ENCODE assay signal across 34 cellular contexts in the genomic region with DNA sequence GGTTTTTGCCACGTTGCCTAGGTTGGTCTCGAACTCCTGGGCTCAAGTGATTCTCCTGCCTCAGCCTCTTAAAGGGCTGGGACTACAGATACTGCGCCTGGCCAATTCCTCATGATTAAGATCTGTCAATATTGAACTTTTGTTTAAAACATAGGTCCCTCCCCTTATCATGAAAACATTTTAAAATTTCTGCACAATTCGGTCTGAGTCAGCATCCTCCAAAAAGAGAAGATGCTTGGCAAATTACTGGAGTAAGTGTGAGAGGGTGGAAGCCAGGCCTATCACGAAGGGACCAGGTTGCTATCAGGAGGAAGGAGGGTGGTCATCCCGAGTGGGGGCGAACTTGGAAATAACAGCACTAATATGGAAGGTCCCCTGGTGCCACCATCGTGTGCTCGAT. TPM values are rescaled to one million over a fixed set of nuclear protein-coding genes. Genes with fewer than 3 reads are reported as not detected.
"Had no signal": no experiment of that assay in that cellular context is flagged by ENCODE, and none has a peak within 500 bp of the region (broad histone marks: within the 10 kb centered on the region; RNA-seq: fewer than 3 reads in every experiment).

No MANE protein-coding gene starts in this region.

- FAIRE-seq: RCC 7860 had no signal

- ATAC-seq: activated CD8-positive, alpha-beta memory T cell treated with anti-CD3 and anti-CD28 coated beads, Interleukin-2, amount 10 ng/mL, durations not matched to agents 7 days and 5 days; activated naive CD8-positive, alpha-beta T cell treated with anti-CD3 and anti-CD28 coated beads, Interleukin-2, amount 50 U/mL, for 24 hours had no signal

- H3K27ac ChIP-seq: PC-9, WERI-Rb-1 had no signal

- H3K36me3 ChIP-seq: WERI-Rb-1 had no signal

- DNase-seq: activated CD4-positive, alpha-beta memory T cell treated with anti-CD3 and anti-CD28 coated beads, Interleukin-2, amount 10 ng/mL, durations not matched to agents 7 days and 5 days; activated CD4-positive, alpha-beta T cell treated with anti-CD3 and anti-CD28 coated beads for 1 hour; activated CD4-positive, alpha-beta T cell treated with anti-CD3 and anti-CD28 coated beads for 48 hours; activated CD4-positive, CD25-positive, alpha-beta regulatory T cell; activated CD8-positive, alpha-beta memory T cell treated with anti-CD3 and anti-CD28 coated beads for 24 hours; activated CD8-positive, alpha-beta memory T cell treated with anti-CD3 and anti-CD28 coated beads, Interleukin-2, amount 10 ng/mL, durations not matched to agents 7 days and 5 days; activated CD8-positive, alpha-beta memory T cell treated with anti-CD3 and anti-CD28 coated beads, Interleukin-2, amount 50 U/mL, for 48 hours; activated effector memory CD4-positive, alpha-beta T cell treated with Interleukin-2 at 50 U/mL for 16 hours; activated naive CD4-positive, alpha-beta T cell treated with anti-CD3 and anti-CD28 coated beads, Interleukin-2, amount 10 ng/mL, durations not matched to agents 7 days and 5 days; activated naive CD8-positive, alpha-beta T cell treated with anti-CD3 and anti-CD28 coated beads, Interleukin-2, amount 50 U/mL, for 24 hours; activated T-cell treated with anti-CD3 and anti-CD28 coated beads, Interleukin-2, amount 50 U/mL, for 48 hours; anterior cingulate cortex; central memory CD4-positive, alpha-beta T cell; Kasumi-1; KG1; MM.1S; MV-4-11; NCI-H1092; NCI-H1436 treated with DMSO at 0.1 percent for 48 hours; NCI-H1694 treated with DMSO at 0.1 percent for 48 hours; NCI-H2029; NCI-H345; NCI-H526; NCI-H748 treated with DMSO at 0.1 percent for 48 hours; NK-92 treated with Interleukin-12 subunit alpha and Interleukin-12 subunit beta, amount 100 ng/mL, for 24 hours; PC-9; Right ventricle myocardium superior; SW 1271; T1000; WERI-Rb-1 had no signal

- H2AFZ ChIP-seq: PC-9 had no signal

- H3K4me3 ChIP-seq: PC-9 had no signal

- H3K4me2 ChIP-seq: PC-9 had no signal

RNA-seq across cellular contexts. Expression of gene CRYGA, which starts 10.8 kb away (rescaled TPM):
- total RNA-seq: activated CD4-positive, alpha-beta memory T cell treated with anti-CD3 and anti-CD28 coated beads, Interleukin-2, amount 10 ng/mL, durations not matched to agents 7 days and 5 days; activated CD8-positive, alpha-beta memory T cell treated with anti-CD3 and anti-CD28 coated beads, Interleukin-2, amount 10 ng/mL, durations not matched to agents 7 days and 5 days; NCI-H460; PC-9; Right ventricle myocardium superior; T-helper 1 cell treated with Interleukin-12 subunit alpha and Interleukin-12 subunit beta and Interleukin-4 antibody, amounts not matched to agents 30 ng/mL and 1 ng/mL, for 36 hours; T-helper 2 cell treated with Interferon-gamma antibody and Interleukin-4, amounts not matched to agents 100 ng/mL and 5 ng/mL, for 36 hours had no signal

RNA-seq across cellular contexts. Expression of gene C2orf80, which starts 15.7 kb away (rescaled TPM):
- total RNA-seq: activated CD4-positive, alpha-beta memory T cell treated with anti-CD3 and anti-CD28 coated beads, Interleukin-2, amount 10 ng/mL, durations not matched to agents 7 days and 5 days; activated CD8-positive, alpha-beta memory T cell treated with anti-CD3 and anti-CD28 coated beads, Interleukin-2, amount 10 ng/mL, durations not matched to agents 7 days and 5 days; NCI-H460; PC-9; Right ventricle myocardium superior; T-helper 1 cell treated with Interleukin-12 subunit alpha and Interleukin-12 subunit beta and Interleukin-4 antibody, amounts not matched to agents 30 ng/mL and 1 ng/mL, for 36 hours; T-helper 2 cell treated with Interferon-gamma antibody and Interleukin-4, amounts not matched to agents 100 ng/mL and 5 ng/mL, for 36 hours had no signal

RNA-seq across cellular contexts. Expression of gene CRYGB, which starts 28.2 kb away (rescaled TPM):
- total RNA-seq: activated CD4-positive, alpha-beta memory T cell treated with anti-CD3 and anti-CD28 coated beads, Interleukin-2, amount 10 ng/mL, durations not matched to agents 7 days and 5 days; activated CD8-positive, alpha-beta memory T cell treated with anti-CD3 and anti-CD28 coated beads, Interleukin-2, amount 10 ng/mL, durations not matched to agents 7 days and 5 days; NCI-H460; PC-9; Right ventricle myocardium superior; T-helper 1 cell treated with Interleukin-12 subunit alpha and Interleukin-12 subunit beta and Interleukin-4 antibody, amounts not matched to agents 30 ng/mL and 1 ng/mL, for 36 hours; T-helper 2 cell treated with Interferon-gamma antibody and Interleukin-4, amounts not matched to agents 100 ng/mL and 5 ng/mL, for 36 hours had no signal

RNA-seq across cellular contexts. Expression of gene CRYGC, which starts 44.5 kb away (rescaled TPM):
- total RNA-seq: activated CD4-positive, alpha-beta memory T cell treated with anti-CD3 and anti-CD28 coated beads, Interleukin-2, amount 10 ng/mL, durations not matched to agents 7 days and 5 days; activated CD8-positive, alpha-beta memory T cell treated with anti-CD3 and anti-CD28 coated beads, Interleukin-2, amount 10 ng/mL, durations not matched to agents 7 days and 5 days; NCI-H460; PC-9; Right ventricle myocardium superior; T-helper 1 cell treated with Interleukin-12 subunit alpha and Interleukin-12 subunit beta and Interleukin-4 antibody, amounts not matched to agents 30 ng/mL and 1 ng/mL, for 36 hours; T-helper 2 cell treated with Interferon-gamma antibody and Interleukin-4, amounts not matched to agents 100 ng/mL and 5 ng/mL, for 36 hours had no signal

RNA-seq across cellular contexts. Expression of gene CRYGD, which starts 49.8 kb away (rescaled TPM):
- total RNA-seq: activated CD4-positive, alpha-beta memory T cell treated with anti-CD3 and anti-CD28 coated beads, Interleukin-2, amount 10 ng/mL, durations not matched to agents 7 days and 5 days; activated CD8-positive, alpha-beta memory T cell treated with anti-CD3 and anti-CD28 coated beads, Interleukin-2, amount 10 ng/mL, durations not matched to agents 7 days and 5 days; NCI-H460; PC-9; Right ventricle myocardium superior; T-helper 1 cell treated with Interleukin-12 subunit alpha and Interleukin-12 subunit beta and Interleukin-4 antibody, amounts not matched to agents 30 ng/mL and 1 ng/mL, for 36 hours; T-helper 2 cell treated with Interferon-gamma antibody and Interleukin-4, amounts not matched to agents 100 ng/mL and 5 ng/mL, for 36 hours had no signal
